In the genomic region with DNA sequence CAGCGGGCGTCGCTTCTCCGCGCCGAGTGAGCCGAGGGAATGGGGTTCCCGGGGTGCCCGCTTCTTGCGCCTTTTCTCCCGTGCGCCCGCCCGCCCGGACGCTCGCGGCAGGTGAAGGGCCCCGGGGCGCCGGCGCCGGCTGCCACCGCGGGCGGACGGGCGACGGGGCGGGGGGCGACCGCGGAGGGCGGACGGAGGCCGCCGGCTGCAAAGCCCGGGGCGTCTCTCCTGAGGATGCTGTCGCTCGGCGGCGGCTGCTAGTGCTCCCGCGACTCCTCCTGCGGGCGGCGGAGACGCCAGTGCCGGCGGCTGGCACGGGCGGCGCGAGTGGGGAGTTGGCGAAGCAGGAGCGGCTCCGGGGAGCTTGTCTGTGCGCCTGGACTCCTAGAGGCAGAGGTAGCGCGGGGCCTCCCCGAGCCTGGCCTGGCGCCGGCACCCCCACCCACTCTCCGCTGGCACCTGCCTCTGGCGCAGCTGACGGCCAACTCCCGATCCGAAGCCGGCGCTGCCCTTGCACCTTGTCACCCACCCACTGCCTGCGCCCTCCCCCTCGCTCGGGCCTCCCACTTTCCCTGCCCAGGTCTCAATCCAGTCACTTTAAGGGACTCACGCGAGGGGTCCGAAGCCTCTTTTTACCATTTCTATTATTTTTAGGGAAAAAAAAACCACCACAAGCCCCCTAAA, we compare ENCODE assay signal across 8 cellular contexts. TPM values are rescaled to one million over a fixed set of nuclear protein-coding genes. Genes with fewer than 3 reads are reported as not detected.
DNase-seq lines count a peak whose midpoint lies in the region; ATAC-seq and TF ChIP-seq lines count a peak whose summit lies in the region.

Gene FAM20A (minus strand): TSS at position 487 of the 684 bp plus-strand sequence. CDS start 701 bp downstream, outside the sequence.

- H3K36me3 Mint-ChIP-seq in endothelial cell (ENCODE audit: low read depth, unreplicated experiment): peaks cover 4% of the 10 kb centered on the region
- H3K36me3 Mint-ChIP-seq in CD4-positive, alpha-beta T cell (ENCODE audit: low read depth): no peaks in the 10 kb centered on the region

- H3K36me3 ChIP-seq in mucosa of rectum (ENCODE audit: control insufficient read depth in 2 of 2, insufficient read depth in 2 of 2, low read length in 2 of 2): no peaks in the 10 kb centered on the region

- intact Hi-C loops in CD4-positive, alpha-beta T cell (cut with DNase I, micrococcal nuclease): no loop called here

- POLR2A ChIA-PET in CD4-positive, alpha-beta T cell (lab: Charles Lee): no interaction called here

- H3K9me3 ChIP-seq in mucosa of rectum (ENCODE audit: control insufficient read depth in 2 of 2, low read length in 2 of 2): no peaks in the 10 kb centered on the region
- H3K9me3 ChIP-seq in CD4-positive, alpha-beta T cell (ENCODE audit: control insufficient read depth, low read length): no peaks in the 10 kb centered on the region

- TF ChIP-seq CTCF in endothelial cell (IDR thresholded peaks at IDR 0.05; ENCODE audit: unreplicated experiment): no peak
- TF ChIP-seq CTCF in CD4-positive, alpha-beta T cell (IDR thresholded peaks at IDR 0.05): no peak

- peaks cover 10% of the 10 kb centered on the region for H3K27me3 Mint-ChIP-seq in endothelial cell (ENCODE audit: unreplicated experiment)
- peaks cover 79% of the 10 kb centered on the region for H3K27me3 Mint-ChIP-seq in CD4-positive, alpha-beta T cell

- DNase-seq in RPMI7951 (ENCODE audit: low read depth): peak; percentile 22
- DNase-seq in endothelial cell (ENCODE audit: low spot score): peak; percentile 19
- no peak for DNase-seq in ureter (ENCODE audit: low spot score)
- DNase-seq in LoVo (ENCODE audit: low spot score): no peak
- no peak for DNase-seq in CD4-positive, alpha-beta T cell
- no peak for DNase-seq in H4 (ENCODE audit: low spot score)

- H3K27ac ChIP-seq in mucosa of rectum (ENCODE audit: low read depth in 2 of 2, low read length in 2 of 2): peak within 1 kb of the TSS; percentile 42 to 63
- no peak within 1 kb of the TSS for H3K27ac ChIP-seq in CD4-positive, alpha-beta T cell (ENCODE audit: low read depth, low read length)

- H3K4me3 ChIP-seq in GM08714 (ENCODE audit: low read length) (peak within 1 kb of the TSS; percentile 13; the same call in 1 of the 2 replicates), mucosa of rectum (ENCODE audit: low read length in 2 of 2) (peak within 1 kb of the TSS; percentile 58 to 60)

- peaks cover 2 to 4% of the 10 kb centered on the region in 2 donors for H3K4me1 ChIP-seq in mucosa of rectum (ENCODE audit: control insufficient read depth in 2 of 2, insufficient read depth in 2 of 2, low read length in 2 of 2)

- H3K27me3 ChIP-seq in mucosa of rectum (ENCODE audit: control insufficient read depth in 2 of 2, insufficient read depth in 2 of 2, low read length in 2 of 2): peaks cover 24 to 34% of the 10 kb centered on the region in 2 donors
- H3K27me3 ChIP-seq in CD4-positive, alpha-beta T cell (ENCODE audit: control insufficient read depth, insufficient read depth, low read length): peaks cover 48% of the 10 kb centered on the region

- H3K9ac ChIP-seq in mucosa of rectum (ENCODE audit: low read depth in 1 of 2, low read length in 2 of 2): peak within 1 kb of the TSS in 1 of 2 donors; percentile 53

- peak within 1 kb of the TSS; percentile 47 for H3K4me3 Mint-ChIP-seq in endothelial cell (ENCODE audit: unreplicated experiment)
- no peak within 1 kb of the TSS for H3K4me3 Mint-ChIP-seq in CD4-positive, alpha-beta T cell

- H3K27ac Mint-ChIP-seq in endothelial cell (ENCODE audit: unreplicated experiment): peak within 1 kb of the TSS; percentile 64
- H3K27ac Mint-ChIP-seq in CD4-positive, alpha-beta T cell: no peak within 1 kb of the TSS

- no peak for ATAC-seq in CD4-positive, alpha-beta T cell (ENCODE audit: poor library complexity)

- CTCF ChIA-PET in CD4-positive, alpha-beta T cell (lab: Charles Lee): no interaction called here

- peaks cover 12% of the 10 kb centered on the region for H3K4me1 Mint-ChIP-seq in endothelial cell (ENCODE audit: unreplicated experiment)
- H3K4me1 Mint-ChIP-seq in CD4-positive, alpha-beta T cell (ENCODE audit: low read depth): peaks cover 24% of the 10 kb centered on the region

- H3K9me3 Mint-ChIP-seq in endothelial cell (ENCODE audit: unreplicated experiment): no peaks in the 10 kb centered on the region
- peaks cover under 1% of the 10 kb centered on the region for H3K9me3 Mint-ChIP-seq in CD4-positive, alpha-beta T cell

RNA-seq across cellular contexts. Expression of gene FAM20A, which starts in this region (rescaled TPM):
- 0.36 and 0.68 TPM in 2 replicates for total RNA-seq in RPMI7951 (2014; rRNA removed; shearing (Covaris generic))
- 0.44 TPM for total RNA-seq in endothelial cell (ENCODE audit: unreplicated experiment)
- 13.8 TPM for total RNA-seq in ureter
- not detected for total RNA-seq in CD4-positive, alpha-beta T cell
- not detected in 2 replicates for total RNA-seq in H4 (2014; rRNA removed; shearing (Covaris generic))

Comparison
In these comparisons a context has a peak if more than half of its experiments do, and no peak if none do; other contexts are left out.
1. Peak in DNase-seq in RPMI7951; RNA of the gene not detected or under 1 TPM.
2. Peak in DNase-seq in endothelial cell; RNA of the gene not detected or under 1 TPM.